In the genomic region with DNA sequence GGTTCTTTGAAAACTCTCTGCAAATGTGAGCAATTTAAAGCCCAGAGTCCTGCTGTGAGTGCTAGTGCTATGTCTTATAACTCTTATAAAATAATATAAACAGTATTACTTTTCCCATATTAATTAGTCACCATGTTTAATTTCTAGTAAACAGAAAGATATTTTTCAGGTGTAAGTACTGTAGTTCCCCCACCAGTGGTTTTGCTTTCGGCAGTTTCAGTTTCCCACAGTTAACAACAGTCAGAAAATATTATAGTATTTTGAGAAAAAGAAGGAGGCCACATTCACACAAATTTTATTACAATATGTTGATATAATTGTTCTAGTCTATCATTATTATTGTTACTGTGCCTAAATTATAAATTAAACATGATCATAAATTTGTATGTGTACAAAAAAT, we compare ENCODE assay signal across 26 cellular contexts.
DNase-seq lines count a peak whose midpoint lies in the region; ATAC-seq lines count a peak whose summit lies in the region.
"Had no signal": no experiment of that assay in that cellular context is flagged by ENCODE, and none has a peak within 500 bp of the region (broad histone marks: within the 10 kb centered on the region; RNA-seq: fewer than 3 reads in every experiment).

No MANE protein-coding gene starts in this region.

- no peak overlapping the region for H3K27ac Mint-ChIP-seq in stimulated activated naive CD8-positive, alpha-beta T cell treated with anti-CD3 and anti-CD28 coated beads, Interleukin-15, amount 100 ng/mL, for 72 hours
- H3K27ac Mint-ChIP-seq: activated CD8-positive, alpha-beta T cell treated with anti-CD3 and anti-CD28 coated beads for 36 hours; GM23338; HFFc6; naive thymus-derived CD8-positive, alpha-beta T cell; stimulated activated naive B cell treated with anti-CD40 and anti-IgM and Interleukin-4, amounts not matched to agents 10 μg/mL and 1 μg/mL and 100 μg/mL, for 72 hours had no signal

- H3K4me3 Mint-ChIP-seq in stimulated activated naive CD8-positive, alpha-beta T cell treated with anti-CD3 and anti-CD28 coated beads, Interleukin-15, amount 100 ng/mL, for 72 hours, result no peak overlapping the region
- H3K4me3 Mint-ChIP-seq: activated CD8-positive, alpha-beta T cell treated with anti-CD3 and anti-CD28 coated beads for 36 hours; central memory CD8-positive, alpha-beta T cell; GM23338; HFFc6; naive thymus-derived CD8-positive, alpha-beta T cell; stimulated activated naive B cell treated with anti-CD40 and anti-IgM and Interleukin-4, amounts not matched to agents 10 μg/mL and 1 μg/mL and 100 μg/mL, for 72 hours had no signal

- H3K4me1 Mint-ChIP-seq in stimulated activated naive CD8-positive, alpha-beta T cell treated with anti-CD3 and anti-CD28 coated beads, Interleukin-15, amount 100 ng/mL, for 72 hours, result no peaks in the 10 kb centered on the region
- H3K4me1 Mint-ChIP-seq: central memory CD8-positive, alpha-beta T cell; GM23338; naive thymus-derived CD8-positive, alpha-beta T cell; stimulated activated naive B cell treated with anti-CD40 and anti-IgM and Interleukin-4, amounts not matched to agents 10 μg/mL and 1 μg/mL and 100 μg/mL, for 72 hours had no signal

- ATAC-seq in GM19351 (IDR thresholded peaks at IDR 0.05; ENCODE audit: unreplicated experiment), result peak; percentile 88
- peak; percentile 69 for ATAC-seq in HG02678 (IDR thresholded peaks at IDR 0.05; ENCODE audit: unreplicated experiment)
- ATAC-seq in HG03432 (IDR thresholded peaks at IDR 0.05; ENCODE audit: unreplicated experiment), result peak; percentile 67
- ATAC-seq in stimulated activated naive CD8-positive, alpha-beta T cell treated with anti-CD3 and anti-CD28 coated beads, Interleukin-15, amount 100 ng/mL, for 72 hours, result no peak
- ATAC-seq: activated CD8-positive, alpha-beta T cell treated with anti-CD3 and anti-CD28 coated beads for 36 hours; GM23338; left ventricle myocardium superior; naive thymus-derived CD8-positive, alpha-beta T cell; stimulated activated naive B cell treated with anti-CD40 and anti-IgM and Interleukin-4, amounts not matched to agents 10 μg/mL and 1 μg/mL and 100 μg/mL, for 72 hours had no signal

- DNase-seq in stimulated activated CD4-positive, alpha-beta T cell treated with anti-CD3 and anti-CD28 coated beads, Interleukin-1b, Interleukin-23, amount 100 ng/mL, for 48 hours, result no peak
- DNase-seq in stimulated activated naive CD8-positive, alpha-beta T cell treated with anti-CD3 and anti-CD28 coated beads, Interleukin-15, amount 100 ng/mL, for 72 hours, result no peak
- no peak for DNase-seq in SK-N-DZ (ENCODE audit: low spot score)
- no peak for DNase-seq in stimulated activated naive CD4-positive, alpha-beta T cell treated with Interleukin-2 at 50 U/mL for 16 hours (lab: John Stamatoyannopoulos, UW)
- DNase-seq: activated CD4-positive, CD25-positive, alpha-beta regulatory T cell treated with anti-CD3 and anti-CD28 coated beads, Interleukin-2, amount 50 U/mL, for 72 hours; activated CD8-positive, alpha-beta T cell treated with anti-CD3 and anti-CD28 coated beads for 36 hours; activated gamma-delta T cell; dermis blood vessel endothelial cell; HFFc6; islet precursor cell; left ventricle myocardium superior; midbrain; naive thymus-derived CD8-positive, alpha-beta T cell; NCI-H1048; NCI-H187; NCI-H526 treated with DMSO at 0.1 percent for 48 hours; SJCRH30; spleen; stimulated activated CD4-positive, alpha-beta T cell treated with anti-CD3 and anti-CD28 coated beads, Interleukin-4, amount 100 ng/mL, for 24 hours; stimulated activated naive B cell treated with anti-CD40 and anti-IgM and Interleukin-4, amounts not matched to agents 10 μg/mL and 1 μg/mL and 100 μg/mL, for 72 hours; thyroid gland had no signal

- peaks cover 0 to 18% of the 10 kb centered on the region in 2 donors for H3K9me3 Mint-ChIP-seq in stimulated activated naive CD8-positive, alpha-beta T cell treated with anti-CD3 and anti-CD28 coated beads, Interleukin-15, amount 100 ng/mL, for 72 hours
- H3K9me3 Mint-ChIP-seq: GM23338 had no signal

- no peaks in the 10 kb centered on the region for H3K27me3 Mint-ChIP-seq in stimulated activated naive CD8-positive, alpha-beta T cell treated with anti-CD3 and anti-CD28 coated beads, Interleukin-15, amount 100 ng/mL, for 72 hours
- H3K27me3 Mint-ChIP-seq: activated CD8-positive, alpha-beta T cell treated with anti-CD3 and anti-CD28 coated beads for 36 hours; central memory CD8-positive, alpha-beta T cell; naive thymus-derived CD8-positive, alpha-beta T cell; stimulated activated naive B cell treated with anti-CD40 and anti-IgM and Interleukin-4, amounts not matched to agents 10 μg/mL and 1 μg/mL and 100 μg/mL, for 72 hours had no signal
